Comparison of ENCODE assay signal across 1 cellular context in genomic region chr18:35290070-35290735, GRCh38.
TF ChIP-seq lines count a peak whose summit lies in the region.

Gene ZSCAN30 (minus strand): TSS chr18:35290229. CDS start chr18:35264352, 25,877 bp downstream.

TF ChIP-seq in K562, 482 proteins besides CTCF, POLR2A, EP300 and RAD21 (continued from another document):
- TF ChIP-seq RREB1 (CRISPR knock-in tag; IDR thresholded peaks at IDR 0.05): peak; percentile 25; the same call in 1 of the 2 replicates
- TF ChIP-seq DMBX1 (CRISPR knock-in tag; IDR thresholded peaks at IDR 0.05; ENCODE audit: borderline replicate concordance): 0 out of 2 replicates have a peak, but pooled peaks have one; percentile 19
- peak; percentile 66 for TF ChIP-seq ARID1B (IDR thresholded peaks at IDR 0.05)
- peak; percentile 98 for TF ChIP-seq ZBTB2 (IDR thresholded peaks at IDR 0.05)
- TF ChIP-seq HOXB6 (CRISPR knock-in tag; IDR thresholded peaks at IDR 0.05; ENCODE audit: borderline replicate concordance): peak; percentile 46; the same call in 1 of the 2 replicates
- 0 out of 4 replicates have a peak, but pooled peaks of 1 of the 2 experiments have one; percentile 28 for TF ChIP-seq FOXA3 (CRISPR knock-in tag; conservative IDR thresholded peaks at IDR 0.05 in 1 of 2, IDR thresholded peaks at IDR 0.05 in 1 of 2)
- 0 out of 2 replicates have a peak, but pooled peaks have one; percentile 74 for TF ChIP-seq ZNF830 (CRISPR knock-in tag; IDR thresholded peaks at IDR 0.05)
- TF ChIP-seq ETV1 (tag; conservative IDR thresholded peaks at IDR 0.05; ENCODE audit: low read depth): peak; percentile 51
- TF ChIP-seq MAFG (tag; conservative IDR thresholded peaks at IDR 0.05): no peak
- TF ChIP-seq ZNF3 (CRISPR knock-in tag; IDR thresholded peaks at IDR 0.05): no peak
- no peak for TF ChIP-seq CBX2 (IDR thresholded peaks at IDR 0.05; ENCODE audit: insufficient read depth, low read length, poor library complexity, severe bottlenecking)
- TF ChIP-seq ZBTB12 (CRISPR knock-in tag; IDR thresholded peaks at IDR 0.05): peak; percentile 85
- peak; percentile 57; the same call in 1 of the 2 replicates for TF ChIP-seq ZNF24 (IDR thresholded peaks at IDR 0.05)
- TF ChIP-seq MECOM (CRISPR knock-in tag; IDR thresholded peaks at IDR 0.05): no peak
- no peak for TF ChIP-seq ZFP36 (IDR thresholded peaks at IDR 0.05; ENCODE audit: low read depth, low read length, partially characterized antibody)
- no peak; the same call in 1 of the 2 replicates for TF ChIP-seq KLF6 (CRISPR knock-in tag; IDR thresholded peaks at IDR 0.05; ENCODE audit: borderline replicate concordance)
- TF ChIP-seq ZNF121 (CRISPR knock-in tag; conservative IDR thresholded peaks at IDR 0.05): no peak
- no peak for TF ChIP-seq HOMEZ (CRISPR knock-in tag; IDR thresholded peaks at IDR 0.05)
- no peak for TF ChIP-seq ZNF224 (CRISPR knock-in tag; IDR thresholded peaks at IDR 0.05)
- TF ChIP-seq SMAD4 (CRISPR knock-in tag; conservative IDR thresholded peaks at IDR 0.05): peak; percentile 66; the same call in 1 of the 2 replicates
- TF ChIP-seq FOXP1 (CRISPR knock-in tag; IDR thresholded peaks at IDR 0.05): peak; percentile 99
- peak; percentile 100 for TF ChIP-seq THAP12 (CRISPR knock-in tag; IDR thresholded peaks at IDR 0.05)
- TF ChIP-seq SMARCB1 (IDR thresholded peaks at IDR 0.05; ENCODE audit: insufficient read length, low read depth): no peak
- peak; percentile 67 for TF ChIP-seq CHD2 (IDR thresholded peaks at IDR 0.05; ENCODE audit: low read depth, low read length)
- TF ChIP-seq STAT5B (CRISPR knock-in tag; IDR thresholded peaks at IDR 0.05): no peak
- TF ChIP-seq IRF2 (CRISPR knock-in tag; IDR thresholded peaks at IDR 0.05): no peak
- no peak for TF ChIP-seq PRMT5 (CRISPR knock-in tag; IDR thresholded peaks at IDR 0.05)
- TF ChIP-seq MITF (IDR thresholded peaks at IDR 0.05): 0 out of 2 replicates have a peak, but pooled peaks have one; percentile 36
- peak; percentile 58 to 82 for TF ChIP-seq MNT (conservative IDR thresholded peaks at IDR 0.05)
- 0 out of 2 replicates have a peak, but pooled peaks have one; percentile 36 for TF ChIP-seq ZNF23 (CRISPR knock-in tag; IDR thresholded peaks at IDR 0.05)
- no peak for TF ChIP-seq ESRRB (CRISPR knock-in tag; IDR thresholded peaks at IDR 0.05; ENCODE audit: borderline replicate concordance)
- TF ChIP-seq E2F8 (IDR thresholded peaks at IDR 0.05; ENCODE audit: low read depth, partially characterized antibody): no peak
- peak; percentile 97 for TF ChIP-seq CBX1 (IDR thresholded peaks at IDR 0.05; ENCODE audit: low read depth)
- TF ChIP-seq BRD9 (IDR thresholded peaks at IDR 0.05; ENCODE audit: low read depth, partially characterized antibody): no peak
- peak; percentile 86 for TF ChIP-seq POLR2AphosphoS5 (IDR thresholded peaks at IDR 0.05; ENCODE audit: control insufficient read depth, insufficient read depth, low read depth, low read length)
- TF ChIP-seq MBD2 (IDR thresholded peaks at IDR 0.05; ENCODE audit: borderline replicate concordance, low read depth): peak; percentile 82
- TF ChIP-seq TEAD2 (tag; IDR thresholded peaks at IDR 0.05): no peak
- TF ChIP-seq NR4A1 (CRISPR knock-in tag; IDR thresholded peaks at IDR 0.05): no peak
- no peak for TF ChIP-seq NR4A1 (tag; IDR thresholded peaks at IDR 0.05)
- TF ChIP-seq ZNF780A (CRISPR knock-in tag; IDR thresholded peaks at IDR 0.05): no peak
